ENCODE assay signal across 10 cellular contexts in the genomic region with DNA sequence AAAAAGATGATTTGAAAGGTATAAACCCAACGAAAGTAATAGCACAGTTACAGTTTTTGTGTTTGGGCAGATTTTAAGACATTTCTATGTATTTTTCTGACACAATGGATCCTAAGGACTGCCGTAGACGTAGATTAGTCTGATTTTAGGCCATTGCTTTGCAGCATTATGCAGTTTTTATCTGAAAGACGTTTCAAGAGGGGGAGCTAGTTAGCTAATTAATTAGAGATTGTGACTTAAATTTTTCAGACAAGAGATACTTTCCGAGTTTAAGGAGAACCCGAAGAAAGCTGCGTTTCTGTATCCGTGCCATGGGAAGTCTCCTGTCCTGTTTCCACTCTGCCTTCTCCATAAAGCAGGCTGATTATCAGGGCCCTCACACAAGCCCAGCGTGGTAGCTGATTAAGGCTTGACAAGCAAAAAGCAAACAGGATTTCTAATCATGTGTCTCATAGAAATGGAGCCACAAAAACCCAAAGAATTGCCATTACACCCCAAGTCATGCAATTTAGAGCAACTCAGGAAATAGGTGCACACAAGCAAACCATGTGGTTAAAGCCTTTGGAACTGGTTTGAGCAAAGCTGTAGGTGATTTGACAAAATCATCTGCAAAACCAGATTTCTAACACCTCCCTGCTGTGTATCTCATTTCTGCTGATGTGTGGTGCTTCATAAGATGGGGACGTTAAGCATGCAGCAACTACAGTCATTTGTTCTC.
DNase-seq lines count a peak whose midpoint lies in the region; ATAC-seq and TF ChIP-seq lines count a peak whose summit lies in the region.
"Had no signal": no experiment of that assay in that cellular context is flagged by ENCODE, and none has a peak within 500 bp of the region (broad histone marks: within the 10 kb centered on the region; RNA-seq: fewer than 3 reads in every experiment).

No MANE protein-coding gene starts in this region.

- H3K9me1 ChIP-seq in IMR-90 (ENCODE audit: insufficient read depth, low read length), result no peaks in the 10 kb centered on the region

- H2BK120ac ChIP-seq in IMR-90 (ENCODE audit: low read depth, low read length), result no peak overlapping the region

- TF ChIP-seq POLR2A in IMR-90 (IDR thresholded peaks at IDR 0.05; ENCODE audit: low read depth, low read length), result no peak

- no peaks in the 10 kb centered on the region for H3K9me3 ChIP-seq in IMR-90 (ENCODE audit: control insufficient read depth, insufficient read depth, low read length)
- H3K9me3 ChIP-seq: colonic mucosa had no signal

- H3K27me3 ChIP-seq in IMR-90 (ENCODE audit: control insufficient read depth, insufficient read depth, low read length), result peaks cover 3% of the 10 kb centered on the region
- H3K27me3 ChIP-seq: colonic mucosa had no signal

- intact Hi-C loops in Calu3 (cut with micrococcal nuclease; ENCODE audit: unreplicated experiment), result loop anchor here (1.0 to 5.0 kb wide), 2 partner anchors 100 to 962 kb away; no protein-coding TSS in a partner anchor
- intact Hi-C loops in IMR-90 (cut with micrococcal nuclease), result loop anchor here (1.0 kb wide), 1 partner anchor 956 kb away; no protein-coding TSS in a partner anchor

- dilution Hi-C loops in IMR-90 (cut with HindIII; ENCODE audit: low sequenced_read_pairs, unreplicated experiment), result no loop called here

- no peak overlapping the region for H3K14ac ChIP-seq in IMR-90 (replicated peaks; ENCODE audit: low read depth, low read length)

- ATAC-seq in IMR-90 (ENCODE audit: low read depth), result no peak; the same call in 1 of the 2 replicates
- no peak for ATAC-seq in GM19467 (IDR thresholded peaks at IDR 0.05; ENCODE audit: unreplicated experiment)

- H3K4ac ChIP-seq in IMR-90 (ENCODE audit: low read depth, low read length), result no peak overlapping the region

- WGBS in IMR-90 (ENCODE audit: extremely low coverage in 2 of 2, insufficient read length in 1 of 2), 2 experiments, result no CpG with 5 or more reads among the region's 10 CpGs

- no peak overlapping the region for H2AFZ ChIP-seq in IMR-90 (replicated peaks; ENCODE audit: low read length, poor library complexity)

- H3K4me1 Mint-ChIP-seq in Calu3 (ENCODE audit: low read depth, unreplicated experiment), result peaks cover 13% of the 10 kb centered on the region
- H3K4me1 Mint-ChIP-seq: naive B cell had no signal

- H3K4me3 ChIP-seq in IMR-90 (ENCODE audit: insufficient read depth, low read depth, low read length) (no peak overlapping the region), astrocyte of the cerebellum (ENCODE audit: low read depth, low read length) (no peak overlapping the region)
- H3K4me3 ChIP-seq: colonic mucosa had no signal

- no peaks in the 10 kb centered on the region for H4K20me1 ChIP-seq in IMR-90 (ENCODE audit: insufficient read depth, low read length)

- H3K4me1 ChIP-seq in IMR-90 (ENCODE audit: control insufficient read depth, insufficient read depth, low read length), result peaks cover 1% of the 10 kb centered on the region; the same call in 1 of the 2 replicates
- H3K4me1 ChIP-seq: colonic mucosa had no signal

- H2AK5ac ChIP-seq in IMR-90 (ENCODE audit: low read depth, low read length), result no peak overlapping the region

- no peak overlapping the region for H3K4me3 Mint-ChIP-seq in Calu3 (ENCODE audit: low read depth, unreplicated experiment)

- no peaks in the 10 kb centered on the region for H3K79me1 ChIP-seq in IMR-90 (ENCODE audit: low read depth in 1 of 2, low read length in 2 of 2)

- no peak overlapping the region for H2BK5ac ChIP-seq in IMR-90 (ENCODE audit: low read depth, low read length, poor library complexity, severe bottlenecking)

- peak overlapping the region; percentile 69; the same call in 1 of the 2 replicates for H3K4me2 ChIP-seq in IMR-90 (ENCODE audit: low read depth, low read length)

- POLR2A ChIA-PET in IMR-90 (lab: Charles Lee; ENCODE audit: unreplicated experiment), result no interaction called here

- BruUV-seq in Calu3 (replicated peaks; lab: Mats Ljungman, UMichigan) (no TSS peak), IMR-90 (replicated peaks; lab: Mats Ljungman, UMichigan) (no TSS peak)

- H3K27ac ChIP-seq in IMR-90 (ENCODE audit: insufficient read depth, low read length) (no peak overlapping the region), caudate nucleus (ENCODE audit: low read depth, low read length) (no peak overlapping the region)

- H3K27ac Mint-ChIP-seq in Calu3 (ENCODE audit: unreplicated experiment), result peak overlapping the region; percentile 1

- no peak overlapping the region for H3K9ac ChIP-seq in IMR-90 (ENCODE audit: low read depth, low read length)

- no peak overlapping the region for H4K5ac ChIP-seq in IMR-90 (ENCODE audit: low read depth, low read length)

- DNase-seq in Calu3 (no peak), IMR-90 (peak; percentile 26), astrocyte of the cerebellum (ENCODE audit: low read depth) (peak; percentile 38), myocyte (ENCODE audit: low read depth) (peak; percentile 6), glomerular visceral epithelial cell (ENCODE audit: extremely low spot score) (no peak), caudate nucleus (lab: John Stamatoyannopoulos, UW) (no peak), hepatic stellate cell (ENCODE audit: low spot score) (no peak)
- DNase-seq: colonic mucosa, naive B cell had no signal

- no peaks in the 10 kb centered on the region for H3K36me3 Mint-ChIP-seq in Calu3 (ENCODE audit: insufficient read depth, unreplicated experiment)
- H3K36me3 Mint-ChIP-seq: naive B cell had no signal

- no peak for TF ChIP-seq CTCF in Calu3 (IDR thresholded peaks at IDR 0.05; ENCODE audit: unreplicated experiment)
- TF ChIP-seq CTCF in IMR-90 (conservative IDR thresholded peaks at IDR 0.05; ENCODE audit: low read depth, low read length), result no peak
- no peak for TF ChIP-seq CTCF in astrocyte of the cerebellum (IDR thresholded peaks at IDR 0.05; ENCODE audit: low read depth, low read length, missing control alignments)

- H2BK15ac ChIP-seq in IMR-90 (ENCODE audit: low read depth, low read length), result no peak overlapping the region

- in situ Hi-C loops in IMR-90 (cut with MboI; ENCODE audit: low sequenced_read_pairs), result loop anchor here (5.0 kb wide), 1 partner anchor 962 kb away; no protein-coding TSS in a partner anchor
- in situ Hi-C loops in astrocyte of the cerebellum (cut with HindIII; ENCODE audit: low sequenced_read_pairs), result no loop called here

- H3K23ac ChIP-seq in IMR-90 (ENCODE audit: low read depth, low read length), result no peak overlapping the region

- no peak overlapping the region for H2BK20ac ChIP-seq in IMR-90 (ENCODE audit: low read depth, low read length)

- no peak overlapping the region for H4K8ac ChIP-seq in IMR-90 (ENCODE audit: low read depth in 2 of 2, low read length in 2 of 2)

- H3K27me3 Mint-ChIP-seq in Calu3 (ENCODE audit: unreplicated experiment), result no peaks in the 10 kb centered on the region

- no peaks in the 10 kb centered on the region for H3K36me3 ChIP-seq in IMR-90 (ENCODE audit: control insufficient read depth, insufficient read depth, low read length)
- H3K36me3 ChIP-seq: colonic mucosa had no signal

- no peak overlapping the region for H2AK9ac ChIP-seq in IMR-90 (replicated peaks; ENCODE audit: low read depth, low read length, poor library complexity)

- peak; percentile 29; the same call in 1 of the 2 replicates for TF ChIP-seq RAD21 in IMR-90 (IDR thresholded peaks at IDR 0.05; ENCODE audit: low read length)

- CTCF ChIA-PET in Calu3 (lab: Charles Lee), result interaction anchor here (1.2 to 1.4 kb wide), 3 partner anchors 48 to 298 kb away, joined by 3 to 4 read pairs (median 4); no protein-coding TSS in a partner anchor
- CTCF ChIA-PET in IMR-90 (lab: Yijun Ruan, JAX), result interaction anchor here (0.6 to 1.1 kb wide), 3 partner anchors 246 to 903 kb away, joined by 3 read pairs; no protein-coding TSS in a partner anchor

- H3K56ac ChIP-seq in IMR-90 (ENCODE audit: extremely low read depth, insufficient read depth, low read length), result no peak overlapping the region

- H4K91ac ChIP-seq in IMR-90 (ENCODE audit: insufficient read depth, low read depth, low read length), result no peak overlapping the region

- H3K18ac ChIP-seq in IMR-90 (ENCODE audit: low read depth, low read length), result 0 out of 2 replicates have a peak overlapping the region, but pooled peaks have one; percentile 73

- H3K9me3 Mint-ChIP-seq in Calu3 (ENCODE audit: low read depth, unreplicated experiment), result no peaks in the 10 kb centered on the region
- H3K9me3 Mint-ChIP-seq: naive B cell had no signal

TF ChIP-seq in IMR-90, 13 proteins besides CTCF, POLR2A, EP300 and RAD21:
- TF ChIP-seq, protein P1, sequence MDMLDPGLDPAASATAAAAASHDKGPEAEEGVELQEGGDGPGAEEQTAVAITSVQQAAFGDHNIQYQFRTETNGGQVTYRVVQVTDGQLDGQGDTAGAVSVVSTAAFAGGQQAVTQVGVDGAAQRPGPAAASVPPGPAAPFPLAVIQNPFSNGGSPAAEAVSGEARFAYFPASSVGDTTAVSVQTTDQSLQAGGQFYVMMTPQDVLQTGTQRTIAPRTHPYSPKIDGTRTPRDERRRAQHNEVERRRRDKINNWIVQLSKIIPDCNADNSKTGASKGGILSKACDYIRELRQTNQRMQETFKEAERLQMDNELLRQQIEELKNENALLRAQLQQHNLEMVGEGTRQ (IDR thresholded peaks at IDR 0.05; ENCODE audit: low read depth, low read length), result no peak
- TF ChIP-seq SMC3 (IDR thresholded peaks at IDR 0.05; ENCODE audit: low read depth, low read length) (peak; percentile 17; the same call in 1 of the 2 replicates), RFX5 (IDR thresholded peaks at IDR 0.05; ENCODE audit: low read depth, low read length) (no peak)

Comparison
In these comparisons a context has a peak if more than half of its experiments do, and no peak if none do; other contexts are left out.
1. DNase-seq: peak in IMR-90 (single experiment), astrocyte of the cerebellum (single experiment) and myocyte (single experiment); none in Calu3 (single experiment), glomerular visceral epithelial cell (single experiment), caudate nucleus (0 of 61) and hepatic stellate cell (single experiment).